17 cellular contexts compared by ENCODE assay signal in genomic region chr1:54649130-54649898, GRCh38. TPM values are rescaled to one million over a fixed set of nuclear protein-coding genes. Genes with fewer than 3 reads are reported as not detected.
DNase-seq lines count a peak whose midpoint lies in the region; ATAC-seq and TF ChIP-seq lines count a peak whose summit lies in the region.
"Had no signal": no experiment of that assay in that cellular context is flagged by ENCODE, and none has a peak within 500 bp of the region (broad histone marks: within the 10 kb centered on the region; RNA-seq: fewer than 3 reads in every experiment).

No MANE protein-coding gene starts in this region.

- H3K9me3 Mint-ChIP-seq in nephron: peaks cover 13% of the 10 kb centered on the region
- H3K9me3 Mint-ChIP-seq in activated CD8-positive, alpha-beta T cell treated with anti-CD3 and anti-CD28 coated beads, Interleukin-2, amount 10 ng/mL, durations not matched to agents 7 days and 5 days (ENCODE audit: insufficient read depth): no peaks in the 10 kb centered on the region

- H3K4me3 Mint-ChIP-seq in nephron: no peak overlapping the region
- H3K4me3 Mint-ChIP-seq in activated CD8-positive, alpha-beta T cell treated with anti-CD3 and anti-CD28 coated beads, Interleukin-2, amount 10 ng/mL, durations not matched to agents 7 days and 5 days: no peak overlapping the region

- TF ChIP-seq POLR2A in esophagus muscularis mucosa (IDR thresholded peaks at IDR 0.05; ENCODE audit: low read depth): no peak

- TF ChIP-seq EP300 in esophagus muscularis mucosa (IDR thresholded peaks at IDR 0.05): no peak

- POLR2A ChIA-PET in activated CD8-positive, alpha-beta T cell treated with anti-CD3 and anti-CD28 coated beads, Interleukin-2, amount 10 ng/mL, durations not matched to agents 7 days and 5 days (lab: Charles Lee): no interaction called here

- DNase-seq in left ventricle myocardium inferior (no peak), left cardiac atrium (no peak), left colon (peak; percentile 74 to 81), ACHN (no peak), NCI-H345 treated with DMSO at 0.1 percent for 48 hours (lab: John Stamatoyannopoulos, UW; ENCODE audit: unreplicated experiment) (no peak), esophagus muscularis mucosa (ENCODE audit: extremely low spot score) (no peak)
- no peak for DNase-seq in activated CD8-positive, alpha-beta T cell treated with anti-CD3 and anti-CD28 coated beads, Interleukin-2, amount 10 ng/mL, durations not matched to agents 7 days and 5 days
- DNase-seq: EL, Kasumi-1, NCI-H1417 treated with DMSO at 0.1 percent for 48 hours, NCI-H2029, NCI-H524, SJCRH30 had no signal

- H3K4me3 ChIP-seq in left ventricle myocardium inferior (no peak overlapping the region), esophagus muscularis mucosa (no peak overlapping the region)
- H3K4me3 ChIP-seq: BLaER1 treated with 17β-estradiol and CSF1 and Interleukin-3, amounts not matched to agents 10 nM and 100 nM; SJCRH30 had no signal

- intact Hi-C loops in left ventricle myocardium inferior (cut with micrococcal nuclease) (no loop called here), left cardiac atrium (cut with DNase I) (no loop called here), left colon (cut with DNase I, micrococcal nuclease) (no loop called here), esophagus muscularis mucosa (cut with DNase I) (no loop called here)

- H3K36me3 Mint-ChIP-seq in nephron (ENCODE audit: low read depth): peaks cover 7% of the 10 kb centered on the region
- no peaks in the 10 kb centered on the region for H3K36me3 Mint-ChIP-seq in activated CD8-positive, alpha-beta T cell treated with anti-CD3 and anti-CD28 coated beads, Interleukin-2, amount 10 ng/mL, durations not matched to agents 7 days and 5 days (ENCODE audit: low read depth)

- no peaks in the 10 kb centered on the region for H3K27me3 Mint-ChIP-seq in nephron (ENCODE audit: low read depth)
- H3K27me3 Mint-ChIP-seq in activated CD8-positive, alpha-beta T cell treated with anti-CD3 and anti-CD28 coated beads, Interleukin-2, amount 10 ng/mL, durations not matched to agents 7 days and 5 days (ENCODE audit: low read depth): peaks cover 9% of the 10 kb centered on the region

- H3K4me1 ChIP-seq in left ventricle myocardium inferior: peaks cover 19% of the 10 kb centered on the region
- peaks cover 9 to 17% (median 16%) of the 10 kb centered on the region in 4 donors for H3K4me1 ChIP-seq in esophagus muscularis mucosa
- H3K4me1 ChIP-seq: SJCRH30 had no signal

- H3K36me3 ChIP-seq in left ventricle myocardium inferior (no peaks in the 10 kb centered on the region), esophagus muscularis mucosa (peaks cover 0 to 13% (median 0%) of the 10 kb centered on the region in 4 donors)
- H3K36me3 ChIP-seq: BLaER1 treated with 17β-estradiol and CSF1 and Interleukin-3, amounts not matched to agents 10 nM and 100 nM; SJCRH30 had no signal

- peak overlapping the region; percentile 10 to 93 (median 21) for H3K27ac Mint-ChIP-seq in nephron
- no peak overlapping the region for H3K27ac Mint-ChIP-seq in activated CD8-positive, alpha-beta T cell treated with anti-CD3 and anti-CD28 coated beads, Interleukin-2, amount 10 ng/mL, durations not matched to agents 7 days and 5 days

- H3K9me3 ChIP-seq in left ventricle myocardium inferior (replicated peaks) (peaks cover 5% of the 10 kb centered on the region), esophagus muscularis mucosa (peaks cover 0 to 4% (median under 1%) of the 10 kb centered on the region in 4 donors)
- H3K9me3 ChIP-seq: SJCRH30 had no signal

- H3K27me3 ChIP-seq in left ventricle myocardium inferior (ENCODE audit: low read depth) (no peaks in the 10 kb centered on the region), esophagus muscularis mucosa (no peaks in the 10 kb centered on the region)
- H3K27me3 ChIP-seq: BLaER1 treated with 17β-estradiol and CSF1 and Interleukin-3, amounts not matched to agents 10 nM and 100 nM; SJCRH30 had no signal

- H3K4me1 Mint-ChIP-seq in nephron: peaks cover 27% of the 10 kb centered on the region
- no peaks in the 10 kb centered on the region for H3K4me1 Mint-ChIP-seq in activated CD8-positive, alpha-beta T cell treated with anti-CD3 and anti-CD28 coated beads, Interleukin-2, amount 10 ng/mL, durations not matched to agents 7 days and 5 days (ENCODE audit: low read depth)

- ATAC-seq in left cardiac atrium (no peak), left colon (peak; percentile 93)
- ATAC-seq in activated CD8-positive, alpha-beta T cell treated with anti-CD3 and anti-CD28 coated beads, Interleukin-2, amount 10 ng/mL, durations not matched to agents 7 days and 5 days: no peak

- H3K27ac ChIP-seq in left ventricle myocardium inferior (replicated peaks) (peak overlapping the region; percentile 5), esophagus muscularis mucosa (replicated peaks in 1 of 4) (no peak overlapping the region)
- H3K27ac ChIP-seq: 22Rv1; BLaER1 treated with 17β-estradiol and CSF1 and Interleukin-3, amounts not matched to agents 10 nM and 100 nM; RWPE1; SJCRH30 had no signal

- WGBS in esophagus muscularis mucosa: 78% methylated on average over 4 of the region's 5 CpGs

- CTCF ChIA-PET in activated CD8-positive, alpha-beta T cell treated with anti-CD3 and anti-CD28 coated beads, Interleukin-2, amount 10 ng/mL, durations not matched to agents 7 days and 5 days (lab: Charles Lee): no interaction called here

- no peak for TF ChIP-seq CTCF in left ventricle myocardium inferior (IDR thresholded peaks at IDR 0.05; ENCODE audit: borderline replicate concordance)
- TF ChIP-seq CTCF in nephron (IDR thresholded peaks at IDR 0.05; ENCODE audit: unreplicated experiment in 3 of 3): no peak
- no peak for TF ChIP-seq CTCF in esophagus muscularis mucosa (IDR thresholded peaks at IDR 0.05)

- in situ Hi-C loops in ACHN (cut with HindIII; ENCODE audit: low pct_ligation_motif_present, low pct_unique_long_range_greater_than_20kb, low sequenced_read_pairs): no loop called here

RNA-seq across cellular contexts. Expression of gene MROH7, which starts 7.7 kb away (rescaled TPM):
- 6.8 TPM for total RNA-seq in left ventricle myocardium inferior
- total RNA-seq in left cardiac atrium: 1 to 10 TPM; 3.6 to 4.5 TPM
- total RNA-seq in left colon: 10 to 100 TPM; 11.8 to 14.2 TPM
- not detected for total RNA-seq in activated CD8-positive, alpha-beta T cell treated with anti-CD3 and anti-CD28 coated beads, Interleukin-2, amount 10 ng/mL, durations not matched to agents 7 days and 5 days
- 10 to 100 TPM; 11.6 to 20.8 (median 14.8) TPM for total RNA-seq in esophagus muscularis mucosa
- total RNA-seq: SJCRH30 had no signal

RNA-seq across cellular contexts. Expression of gene FAM151A, which starts 26.0 kb away (rescaled TPM):
- total RNA-seq in left ventricle myocardium inferior (0.80 TPM), left cardiac atrium (under 1 TPM; 0.15 to 0.29 TPM), left colon (1 to 10 TPM; 4.5 to 7.8 TPM), esophagus muscularis mucosa (not detected)
- total RNA-seq in activated CD8-positive, alpha-beta T cell treated with anti-CD3 and anti-CD28 coated beads, Interleukin-2, amount 10 ng/mL, durations not matched to agents 7 days and 5 days: not detected
- total RNA-seq: SJCRH30 had no signal

Comparison
In these comparisons a context has a peak if more than half of its experiments do, and no peak if none do; other contexts are left out.
1. DNase-seq: peak in left colon (2 of 2); none in left ventricle myocardium inferior (single experiment), left cardiac atrium (single experiment), activated CD8-positive, alpha-beta T cell treated with anti-CD3 and anti-CD28 coated beads, Interleukin-2, amount 10 ng/mL, durations not matched to agents 7 days and 5 days (single experiment), ACHN (single experiment), NCI-H345 treated with DMSO at 0.1 percent for 48 hours (single experiment) and esophagus muscularis mucosa (single experiment).